1 cellular context compared by ENCODE assay signal in genomic region chr10:72273410-72274212, GRCh38.
TF ChIP-seq lines count a peak whose summit lies in the region.

Gene DDIT4, plus strand, starts transcription at chr10:72273924. Its CDS starts 293 bp downstream, at chr10:72274217.

TF ChIP-seq in HepG2, 621 proteins besides CTCF, POLR2A, EP300 and RAD21 (continued from another document and continues in another):
- peak; percentile 28; the same call in 1 of the 2 replicates for TF ChIP-seq TBX3 (IDR thresholded peaks at IDR 0.05; ENCODE audit: borderline replicate concordance)
- no peak; the same call in 1 of the 2 replicates for TF ChIP-seq BCL6 (CRISPR knock-in tag; IDR thresholded peaks at IDR 0.05)
- no peak for TF ChIP-seq STAT5B (CRISPR knock-in tag; IDR thresholded peaks at IDR 0.05)
- no peak for TF ChIP-seq TAF15 (IDR thresholded peaks at IDR 0.05; ENCODE audit: low read depth, low read length, poor library complexity, severe bottlenecking)
- TF ChIP-seq, protein P1, sequence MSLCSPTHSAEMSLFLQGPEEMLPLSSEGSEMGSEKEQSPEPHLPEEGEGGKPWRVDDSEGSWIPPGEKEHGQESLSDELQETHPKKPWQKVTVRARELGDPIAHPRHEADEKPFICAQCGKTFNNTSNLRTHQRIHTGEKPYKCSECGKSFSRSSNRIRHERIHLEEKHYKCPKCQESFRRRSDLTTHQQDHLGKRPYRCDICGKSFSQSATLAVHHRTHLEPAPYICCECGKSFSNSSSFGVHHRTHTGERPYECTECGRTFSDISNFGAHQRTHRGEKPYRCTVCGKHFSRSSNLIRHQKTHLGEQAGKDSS (CRISPR knock-in tag; IDR thresholded peaks at IDR 0.05; ENCODE audit: borderline replicate concordance, low read depth), result peak; percentile 93
- TF ChIP-seq RORA (CRISPR knock-in tag; IDR thresholded peaks at IDR 0.05), result no peak
- TF ChIP-seq ZKSCAN8 (CRISPR knock-in tag; IDR thresholded peaks at IDR 0.05; ENCODE audit: borderline replicate concordance), result peak; percentile 82; the same call in 1 of the 2 replicates
- no peak for TF ChIP-seq ATRX (CRISPR knock-in tag; IDR thresholded peaks at IDR 0.05; ENCODE audit: borderline replicate concordance)
- peak; percentile 95; the same call in 1 of the 2 replicates for TF ChIP-seq ZNF747 (CRISPR knock-in tag; IDR thresholded peaks at IDR 0.05; ENCODE audit: borderline replicate concordance)
- peak; percentile 96 for TF ChIP-seq ZNF572 (CRISPR knock-in tag; IDR thresholded peaks at IDR 0.05)
- no peak for TF ChIP-seq SRSF4 (IDR thresholded peaks at IDR 0.05; ENCODE audit: low read depth, low read length, poor library complexity, severe bottlenecking)
- peak; percentile 97; the same call in 1 of the 2 replicates for TF ChIP-seq SP140L (CRISPR knock-in tag; IDR thresholded peaks at IDR 0.05; ENCODE audit: borderline replicate concordance)
- TF ChIP-seq, protein P2, sequence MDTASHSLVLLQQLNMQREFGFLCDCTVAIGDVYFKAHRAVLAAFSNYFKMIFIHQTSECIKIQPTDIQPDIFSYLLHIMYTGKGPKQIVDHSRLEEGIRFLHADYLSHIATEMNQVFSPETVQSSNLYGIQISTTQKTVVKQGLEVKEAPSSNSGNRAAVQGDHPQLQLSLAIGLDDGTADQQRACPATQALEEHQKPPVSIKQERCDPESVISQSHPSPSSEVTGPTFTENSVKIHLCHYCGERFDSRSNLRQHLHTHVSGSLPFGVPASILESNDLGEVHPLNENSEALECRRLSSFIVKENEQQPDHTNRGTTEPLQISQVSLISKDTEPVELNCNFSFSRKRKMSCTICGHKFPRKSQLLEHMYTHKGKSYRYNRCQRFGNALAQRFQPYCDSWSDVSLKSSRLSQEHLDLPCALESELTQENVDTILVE (CRISPR knock-in tag; IDR thresholded peaks at IDR 0.05), result peak; percentile 87
- peak; percentile 91; the same call in 1 of the 2 replicates for TF ChIP-seq ZNF749 (CRISPR knock-in tag; IDR thresholded peaks at IDR 0.05; ENCODE audit: borderline replicate concordance)
- no peak; the same call in 1 of the 2 replicates for TF ChIP-seq ZBTB20 (CRISPR knock-in tag; IDR thresholded peaks at IDR 0.05; ENCODE audit: borderline replicate concordance, low read depth)
- TF ChIP-seq ZNF17 (CRISPR knock-in tag; IDR thresholded peaks at IDR 0.05), result no peak
- TF ChIP-seq TFDP1 (CRISPR knock-in tag; IDR thresholded peaks at IDR 0.05; ENCODE audit: borderline replicate concordance), result peak; percentile 67; the same call in 1 of the 2 replicates
- TF ChIP-seq, protein P3, sequence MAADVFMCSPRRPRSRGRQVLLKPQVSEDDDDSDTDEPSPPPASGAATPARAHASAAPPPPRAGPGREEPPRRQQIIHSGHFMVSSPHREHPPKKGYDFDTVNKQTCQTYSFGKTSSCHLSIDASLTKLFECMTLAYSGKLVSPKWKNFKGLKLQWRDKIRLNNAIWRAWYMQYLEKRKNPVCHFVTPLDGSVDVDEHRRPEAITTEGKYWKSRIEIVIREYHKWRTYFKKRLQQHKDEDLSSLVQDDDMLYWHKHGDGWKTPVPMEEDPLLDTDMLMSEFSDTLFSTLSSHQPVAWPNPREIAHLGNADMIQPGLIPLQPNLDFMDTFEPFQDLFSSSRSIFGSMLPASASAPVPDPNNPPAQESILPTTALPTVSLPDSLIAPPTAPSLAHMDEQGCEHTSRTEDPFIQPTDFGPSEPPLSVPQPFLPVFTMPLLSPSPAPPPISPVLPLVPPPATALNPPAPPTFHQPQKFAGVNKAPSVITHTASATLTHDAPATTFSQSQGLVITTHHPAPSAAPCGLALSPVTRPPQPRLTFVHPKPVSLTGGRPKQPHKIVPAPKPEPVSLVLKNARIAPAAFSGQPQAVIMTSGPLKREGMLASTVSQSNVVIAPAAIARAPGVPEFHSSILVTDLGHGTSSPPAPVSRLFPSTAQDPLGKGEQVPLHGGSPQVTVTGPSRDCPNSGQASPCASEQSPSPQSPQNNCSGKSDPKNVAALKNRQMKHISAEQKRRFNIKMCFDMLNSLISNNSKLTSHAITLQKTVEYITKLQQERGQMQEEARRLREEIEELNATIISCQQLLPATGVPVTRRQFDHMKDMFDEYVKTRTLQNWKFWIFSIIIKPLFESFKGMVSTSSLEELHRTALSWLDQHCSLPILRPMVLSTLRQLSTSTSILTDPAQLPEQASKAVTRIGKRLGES (CRISPR knock-in tag; IDR thresholded peaks at IDR 0.05; ENCODE audit: borderline replicate concordance), result peak; percentile 85
- TF ChIP-seq ZNF549 (CRISPR knock-in tag; IDR thresholded peaks at IDR 0.05), result no peak; the same call in 1 of the 2 replicates
- peak; percentile 41; the same call in 1 of the 2 replicates for TF ChIP-seq ZNF143 (CRISPR knock-in tag; IDR thresholded peaks at IDR 0.05)
- TF ChIP-seq EED (CRISPR knock-in tag; IDR thresholded peaks at IDR 0.05), result peak; percentile 94
- TF ChIP-seq NR0B2 (CRISPR knock-in tag; IDR thresholded peaks at IDR 0.05), result peak; percentile 83
- peak; percentile 56; the same call in 1 of the 2 replicates for TF ChIP-seq RNF2 (conservative IDR thresholded peaks at IDR 0.05; ENCODE audit: low read depth)
- peak; percentile 95; the same call in 1 of the 2 replicates for TF ChIP-seq FUBP1 (CRISPR knock-in tag; IDR thresholded peaks at IDR 0.05; ENCODE audit: borderline replicate concordance)
- peak; percentile 52; the same call in 1 of the 2 replicates for TF ChIP-seq POGZ (CRISPR knock-in tag; IDR thresholded peaks at IDR 0.05)
- TF ChIP-seq ZFP90 (CRISPR knock-in tag; IDR thresholded peaks at IDR 0.05; ENCODE audit: borderline replicate concordance), result peak; percentile 97
- TF ChIP-seq ETV5 (CRISPR knock-in tag; IDR thresholded peaks at IDR 0.05; ENCODE audit: borderline replicate concordance), result peak; percentile 67
- no peak for TF ChIP-seq ZNF567 (CRISPR knock-in tag; IDR thresholded peaks at IDR 0.05; ENCODE audit: borderline replicate concordance)
- no peak; the same call in 1 of the 2 replicates for TF ChIP-seq PPARG (CRISPR knock-in tag; conservative IDR thresholded peaks at IDR 0.05)
- TF ChIP-seq ZNF841 (CRISPR knock-in tag; IDR thresholded peaks at IDR 0.05; ENCODE audit: borderline replicate concordance), result no peak
- TF ChIP-seq ZNF280B (CRISPR knock-in tag; IDR thresholded peaks at IDR 0.05; ENCODE audit: borderline replicate concordance), result peak; percentile 97
- TF ChIP-seq ZNF589 (CRISPR knock-in tag; conservative IDR thresholded peaks at IDR 0.05), result no peak
- TF ChIP-seq ZFP41 (CRISPR knock-in tag; IDR thresholded peaks at IDR 0.05; ENCODE audit: borderline replicate concordance), result no peak
- peak; percentile 78; the same call in 1 of the 2 replicates for TF ChIP-seq KMT2A (CRISPR knock-in tag; IDR thresholded peaks at IDR 0.05)
- TF ChIP-seq ZNF564 (CRISPR knock-in tag; IDR thresholded peaks at IDR 0.05), result peak; percentile 91
- no peak for TF ChIP-seq HMGA1 (CRISPR knock-in tag; conservative IDR thresholded peaks at IDR 0.05)
- TF ChIP-seq FOXK2 (IDR thresholded peaks at IDR 0.05), result peak; percentile 23; the same call in 1 of the 2 replicates
- TF ChIP-seq ZSCAN31 (CRISPR knock-in tag; IDR thresholded peaks at IDR 0.05; ENCODE audit: low read depth), result peak; percentile 98
- TF ChIP-seq PLRG1 (conservative IDR thresholded peaks at IDR 0.05), result no peak
- TF ChIP-seq ZNF281 (CRISPR knock-in tag; IDR thresholded peaks at IDR 0.05; ENCODE audit: borderline replicate concordance), result peak; percentile 81
- TF ChIP-seq ZNF605 (CRISPR knock-in tag; IDR thresholded peaks at IDR 0.05), result peak; percentile 95
- TF ChIP-seq, protein P4, sequence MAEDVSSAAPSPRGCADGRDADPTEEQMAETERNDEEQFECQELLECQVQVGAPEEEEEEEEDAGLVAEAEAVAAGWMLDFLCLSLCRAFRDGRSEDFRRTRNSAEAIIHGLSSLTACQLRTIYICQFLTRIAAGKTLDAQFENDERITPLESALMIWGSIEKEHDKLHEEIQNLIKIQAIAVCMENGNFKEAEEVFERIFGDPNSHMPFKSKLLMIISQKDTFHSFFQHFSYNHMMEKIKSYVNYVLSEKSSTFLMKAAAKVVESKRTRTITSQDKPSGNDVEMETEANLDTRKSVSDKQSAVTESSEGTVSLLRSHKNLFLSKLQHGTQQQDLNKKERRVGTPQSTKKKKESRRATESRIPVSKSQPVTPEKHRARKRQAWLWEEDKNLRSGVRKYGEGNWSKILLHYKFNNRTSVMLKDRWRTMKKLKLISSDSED (CRISPR knock-in tag; IDR thresholded peaks at IDR 0.05), result peak; percentile 35; the same call in 1 of the 2 replicates
- TF ChIP-seq, protein P5, sequence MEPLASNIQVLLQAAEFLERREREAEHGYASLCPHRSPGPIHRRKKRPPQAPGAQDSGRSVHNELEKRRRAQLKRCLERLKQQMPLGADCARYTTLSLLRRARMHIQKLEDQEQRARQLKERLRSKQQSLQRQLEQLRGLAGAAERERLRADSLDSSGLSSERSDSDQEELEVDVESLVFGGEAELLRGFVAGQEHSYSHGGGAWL (CRISPR knock-in tag; IDR thresholded peaks at IDR 0.05), result peak; percentile 87
- no peak for TF ChIP-seq KDM1A (CRISPR knock-in tag; IDR thresholded peaks at IDR 0.05)
